1 cellular context compared by ENCODE assay signal in genomic region chr1:118914379-118915161, GRCh38.
TF ChIP-seq lines count a peak whose summit lies in the region.

No MANE protein-coding gene starts in this region.

TF ChIP-seq in HepG2, 621 proteins besides CTCF, POLR2A, EP300 and RAD21 (continued from another document and continues in another):
- TF ChIP-seq ELK4 (CRISPR knock-in tag; IDR thresholded peaks at IDR 0.05; ENCODE audit: borderline replicate concordance) (no peak), E2F2 (CRISPR knock-in tag; IDR thresholded peaks at IDR 0.05; ENCODE audit: borderline replicate concordance) (no peak), ZNF572 (CRISPR knock-in tag; IDR thresholded peaks at IDR 0.05) (0 out of 2 replicates have a peak, but pooled peaks have one; percentile 39), ZNF510 (CRISPR knock-in tag; IDR thresholded peaks at IDR 0.05; ENCODE audit: low read depth) (no peak), TCF7 (IDR thresholded peaks at IDR 0.05; ENCODE audit: low read depth) (peak; percentile 15; the same call in 1 of the 2 replicates), FOSL2 (CRISPR knock-in tag; IDR thresholded peaks at IDR 0.05) (peak; percentile 68), ZBTB33 (CRISPR knock-in tag; IDR thresholded peaks at IDR 0.05) (no peak), SOX5 (CRISPR knock-in tag; IDR thresholded peaks at IDR 0.05; ENCODE audit: borderline replicate concordance) (peak; percentile 67; the same call in 1 of the 2 replicates), PTBP1 (IDR thresholded peaks at IDR 0.05; ENCODE audit: low read depth, low read length, poor library complexity, severe bottlenecking) (no peak), HNF4G (IDR thresholded peaks at IDR 0.05; ENCODE audit: borderline replicate concordance, low read depth, low read length) (no peak), HNF4G (CRISPR knock-in tag; IDR thresholded peaks at IDR 0.05; ENCODE audit: borderline replicate concordance, low read depth) (no peak), HOMEZ (CRISPR knock-in tag; IDR thresholded peaks at IDR 0.05; ENCODE audit: low read depth) (peak; percentile 88; the same call in 1 of the 2 replicates), ZNF225 (CRISPR knock-in tag; IDR thresholded peaks at IDR 0.05) (no peak), GPN1 (CRISPR knock-in tag; IDR thresholded peaks at IDR 0.05; ENCODE audit: borderline replicate concordance) (no peak), ZEB1 (IDR thresholded peaks at IDR 0.05; ENCODE audit: insufficient replicate concordance, low read depth) (no peak), RBAK (CRISPR knock-in tag; IDR thresholded peaks at IDR 0.05) (no peak), ZNF552 (CRISPR knock-in tag; IDR thresholded peaks at IDR 0.05; ENCODE audit: borderline replicate concordance) (no peak), ZNF501 (CRISPR knock-in tag; IDR thresholded peaks at IDR 0.05) (0 out of 2 replicates have a peak, but pooled peaks have one; percentile 43), DPF2 (CRISPR knock-in tag; IDR thresholded peaks at IDR 0.05; ENCODE audit: borderline replicate concordance, low read depth) (0 out of 2 replicates have a peak, but pooled peaks have one; percentile 52), PAX8 (CRISPR knock-in tag; IDR thresholded peaks at IDR 0.05; ENCODE audit: borderline replicate concordance) (no peak), CREB1 (IDR thresholded peaks at IDR 0.05) (no peak), CREB1 (CRISPR knock-in tag; IDR thresholded peaks at IDR 0.05) (peak; percentile 61), MAZ (IDR thresholded peaks at IDR 0.05; ENCODE audit: borderline replicate concordance, low read depth, low read length) (no peak), MAZ (CRISPR knock-in tag; IDR thresholded peaks at IDR 0.05; ENCODE audit: low read depth) (no peak), CBFB (CRISPR knock-in tag; IDR thresholded peaks at IDR 0.05) (no peak), ATRX (CRISPR knock-in tag; IDR thresholded peaks at IDR 0.05; ENCODE audit: borderline replicate concordance) (no peak), ZMAT3 (CRISPR knock-in tag; conservative IDR thresholded peaks at IDR 0.05) (peak; percentile 41; the same call in 1 of the 2 replicates), TCF12 (IDR thresholded peaks at IDR 0.05) (no peak), TCF12 (CRISPR knock-in tag; IDR thresholded peaks at IDR 0.05) (no peak), ZNF337 (CRISPR knock-in tag; IDR thresholded peaks at IDR 0.05; ENCODE audit: borderline replicate concordance, low read depth) (no peak), KLF11 (CRISPR knock-in tag; IDR thresholded peaks at IDR 0.05) (no peak), ZNF256 (CRISPR knock-in tag; conservative IDR thresholded peaks at IDR 0.05) (no peak), ZFP1 (CRISPR knock-in tag; IDR thresholded peaks at IDR 0.05) (0 out of 2 replicates have a peak, but pooled peaks have one; percentile 51), DNMT1 (CRISPR knock-in tag; IDR thresholded peaks at IDR 0.05) (no peak), ZNF747 (CRISPR knock-in tag; IDR thresholded peaks at IDR 0.05; ENCODE audit: borderline replicate concordance) (no peak), KDM2A (CRISPR knock-in tag; IDR thresholded peaks at IDR 0.05; ENCODE audit: borderline replicate concordance, low read depth) (no peak), SMAD3 (CRISPR knock-in tag; IDR thresholded peaks at IDR 0.05) (no peak), CBX5 (CRISPR knock-in tag; IDR thresholded peaks at IDR 0.05; ENCODE audit: borderline replicate concordance) (no peak), NR2C2 (CRISPR knock-in tag; IDR thresholded peaks at IDR 0.05; ENCODE audit: borderline replicate concordance) (no peak), SMAD9 (CRISPR knock-in tag; IDR thresholded peaks at IDR 0.05) (no peak), THAP7 (CRISPR knock-in tag; IDR thresholded peaks at IDR 0.05) (no peak), ZNF775 (CRISPR knock-in tag; IDR thresholded peaks at IDR 0.05; ENCODE audit: borderline replicate concordance) (no peak), ZNF746 (CRISPR knock-in tag; IDR thresholded peaks at IDR 0.05) (no peak), ZBTB38 (CRISPR knock-in tag; IDR thresholded peaks at IDR 0.05) (no peak), ZNF576 (CRISPR knock-in tag; IDR thresholded peaks at IDR 0.05) (no peak), KMT2B (CRISPR knock-in tag; IDR thresholded peaks at IDR 0.05) (no peak), THYN1 (CRISPR knock-in tag; IDR thresholded peaks at IDR 0.05; ENCODE audit: borderline replicate concordance, low read depth) (no peak), ZNF276 (CRISPR knock-in tag; IDR thresholded peaks at IDR 0.05; ENCODE audit: low read depth) (no peak)
- TF ChIP-seq, protein P1, sequence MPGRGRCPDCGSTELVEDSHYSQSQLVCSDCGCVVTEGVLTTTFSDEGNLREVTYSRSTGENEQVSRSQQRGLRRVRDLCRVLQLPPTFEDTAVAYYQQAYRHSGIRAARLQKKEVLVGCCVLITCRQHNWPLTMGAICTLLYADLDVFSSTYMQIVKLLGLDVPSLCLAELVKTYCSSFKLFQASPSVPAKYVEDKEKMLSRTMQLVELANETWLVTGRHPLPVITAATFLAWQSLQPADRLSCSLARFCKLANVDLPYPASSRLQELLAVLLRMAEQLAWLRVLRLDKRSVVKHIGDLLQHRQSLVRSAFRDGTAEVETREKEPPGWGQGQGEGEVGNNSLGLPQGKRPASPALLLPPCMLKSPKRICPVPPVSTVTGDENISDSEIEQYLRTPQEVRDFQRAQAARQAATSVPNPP (CRISPR knock-in tag; IDR thresholded peaks at IDR 0.05) = no peak
- TF ChIP-seq, protein P2, sequence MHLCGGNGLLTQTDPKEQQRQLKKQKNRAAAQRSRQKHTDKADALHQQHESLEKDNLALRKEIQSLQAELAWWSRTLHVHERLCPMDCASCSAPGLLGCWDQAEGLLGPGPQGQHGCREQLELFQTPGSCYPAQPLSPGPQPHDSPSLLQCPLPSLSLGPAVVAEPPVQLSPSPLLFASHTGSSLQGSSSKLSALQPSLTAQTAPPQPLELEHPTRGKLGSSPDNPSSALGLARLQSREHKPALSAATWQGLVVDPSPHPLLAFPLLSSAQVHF (CRISPR knock-in tag; IDR thresholded peaks at IDR 0.05) = no peak
- TF ChIP-seq, protein P3, sequence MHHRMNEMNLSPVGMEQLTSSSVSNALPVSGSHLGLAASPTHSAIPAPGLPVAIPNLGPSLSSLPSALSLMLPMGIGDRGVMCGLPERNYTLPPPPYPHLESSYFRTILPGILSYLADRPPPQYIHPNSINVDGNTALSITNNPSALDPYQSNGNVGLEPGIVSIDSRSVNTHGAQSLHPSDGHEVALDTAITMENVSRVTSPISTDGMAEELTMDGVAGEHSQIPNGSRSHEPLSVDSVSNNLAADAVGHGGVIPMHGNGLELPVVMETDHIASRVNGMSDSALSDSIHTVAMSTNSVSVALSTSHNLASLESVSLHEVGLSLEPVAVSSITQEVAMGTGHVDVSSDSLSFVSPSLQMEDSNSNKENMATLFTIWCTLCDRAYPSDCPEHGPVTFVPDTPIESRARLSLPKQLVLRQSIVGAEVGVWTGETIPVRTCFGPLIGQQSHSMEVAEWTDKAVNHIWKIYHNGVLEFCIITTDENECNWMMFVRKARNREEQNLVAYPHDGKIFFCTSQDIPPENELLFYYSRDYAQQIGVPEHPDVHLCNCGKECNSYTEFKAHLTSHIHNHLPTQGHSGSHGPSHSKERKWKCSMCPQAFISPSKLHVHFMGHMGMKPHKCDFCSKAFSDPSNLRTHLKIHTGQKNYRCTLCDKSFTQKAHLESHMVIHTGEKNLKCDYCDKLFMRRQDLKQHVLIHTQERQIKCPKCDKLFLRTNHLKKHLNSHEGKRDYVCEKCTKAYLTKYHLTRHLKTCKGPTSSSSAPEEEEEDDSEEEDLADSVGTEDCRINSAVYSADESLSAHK (CRISPR knock-in tag; IDR thresholded peaks at IDR 0.05; ENCODE audit: borderline replicate concordance) = no peak
- TF ChIP-seq, protein P4, sequence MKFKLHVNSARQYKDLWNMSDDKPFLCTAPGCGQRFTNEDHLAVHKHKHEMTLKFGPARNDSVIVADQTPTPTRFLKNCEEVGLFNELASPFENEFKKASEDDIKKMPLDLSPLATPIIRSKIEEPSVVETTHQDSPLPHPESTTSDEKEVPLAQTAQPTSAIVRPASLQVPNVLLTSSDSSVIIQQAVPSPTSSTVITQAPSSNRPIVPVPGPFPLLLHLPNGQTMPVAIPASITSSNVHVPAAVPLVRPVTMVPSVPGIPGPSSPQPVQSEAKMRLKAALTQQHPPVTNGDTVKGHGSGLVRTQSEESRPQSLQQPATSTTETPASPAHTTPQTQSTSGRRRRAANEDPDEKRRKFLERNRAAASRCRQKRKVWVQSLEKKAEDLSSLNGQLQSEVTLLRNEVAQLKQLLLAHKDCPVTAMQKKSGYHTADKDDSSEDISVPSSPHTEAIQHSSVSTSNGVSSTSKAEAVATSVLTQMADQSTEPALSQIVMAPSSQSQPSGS (CRISPR knock-in tag; IDR thresholded peaks at IDR 0.05) = peak; percentile 62; the same call in 1 of the 2 replicates
- TF ChIP-seq, protein P5, sequence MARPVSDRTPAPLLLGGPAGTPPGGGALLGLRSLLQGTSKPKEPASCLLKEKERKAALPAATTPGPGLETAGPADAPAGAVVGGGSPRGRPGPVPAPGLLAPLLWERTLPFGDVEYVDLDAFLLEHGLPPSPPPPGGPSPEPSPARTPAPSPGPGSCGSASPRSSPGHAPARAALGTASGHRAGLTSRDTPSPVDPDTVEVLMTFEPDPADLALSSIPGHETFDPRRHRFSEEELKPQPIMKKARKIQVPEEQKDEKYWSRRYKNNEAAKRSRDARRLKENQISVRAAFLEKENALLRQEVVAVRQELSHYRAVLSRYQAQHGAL (CRISPR knock-in tag; IDR thresholded peaks at IDR 0.05; ENCODE audit: not compliant biosample characterization) = no peak
